Comparison of ENCODE assay signal across 7 cellular contexts in the genomic region with DNA sequence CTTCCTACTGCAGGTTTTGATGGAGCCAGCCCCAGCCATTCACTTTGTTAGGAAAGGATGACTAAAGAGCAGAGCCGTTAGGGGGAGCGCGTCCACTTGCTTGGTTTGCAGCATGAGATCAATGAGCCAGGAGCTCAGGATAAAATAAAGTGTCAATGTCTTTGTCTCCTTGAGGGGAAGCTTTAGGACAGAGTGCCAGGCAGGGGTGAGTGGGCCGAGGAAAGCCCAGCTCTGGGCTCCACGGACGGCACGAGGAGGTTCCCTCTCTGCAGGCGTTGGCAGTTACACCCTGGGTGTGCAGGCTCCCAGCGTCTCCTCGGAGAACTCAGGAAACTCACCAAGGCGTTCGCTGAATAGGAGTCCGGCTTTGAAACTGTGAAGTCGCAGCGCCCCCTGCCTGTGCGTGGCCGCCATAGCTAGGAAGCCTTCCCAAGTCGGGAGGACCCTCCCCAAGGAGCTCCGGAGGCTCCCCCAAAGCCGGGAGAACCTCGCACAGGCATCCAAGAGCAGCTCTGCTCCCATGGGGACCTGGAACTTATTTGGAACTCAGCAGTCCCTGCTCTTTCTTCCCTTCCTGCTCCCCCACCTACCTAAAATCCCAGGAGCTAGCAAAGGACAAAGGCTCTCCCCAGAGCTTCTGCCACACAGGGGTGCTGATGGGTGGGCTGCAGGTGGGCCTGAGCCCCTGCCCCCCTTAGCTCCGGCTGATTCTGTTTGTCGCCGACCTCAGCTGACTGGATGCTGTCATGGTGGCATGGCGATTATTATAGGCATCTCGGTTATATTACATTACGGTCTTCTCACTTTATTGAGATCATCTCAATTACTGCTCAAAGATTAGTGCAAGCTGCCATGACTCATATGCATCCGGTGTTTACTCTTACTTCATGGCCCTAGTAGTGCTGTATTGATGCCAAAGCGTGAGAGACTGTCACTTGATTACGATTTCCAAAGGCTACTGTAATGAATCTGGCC. TPM values are rescaled to one million over a fixed set of nuclear protein-coding genes. Genes with fewer than 3 reads are reported as not detected.
DNase-seq lines count a peak whose midpoint lies in the region; ATAC-seq, FAIRE-seq and TF ChIP-seq lines count a peak whose summit lies in the region.

No MANE protein-coding gene starts in this region.

- DNase-seq in GM13976 (ENCODE audit: low spot score): peak; percentile 86
- peak; percentile 59 for DNase-seq in NCI-H1105 (lab: John Stamatoyannopoulos, UW)
- peak; percentile 77 for DNase-seq in amniotic epithelial cell (ENCODE audit: low read depth)
- DNase-seq in left ventricle myocardium inferior: peak; percentile 76
- peak; percentile 69 to 81 for DNase-seq in psoas muscle
- peak; percentile 79 for DNase-seq in urothelium cell line (ENCODE audit: low spot score)

- H3F3A ChIP-seq in SU-DHL-6 (ENCODE audit: insufficient read depth): no peaks in the 10 kb centered on the region

- H3K79me2 ChIP-seq in SU-DHL-6 (ENCODE audit: insufficient read depth, low read length): no peaks in the 10 kb centered on the region

- peak overlapping the region; percentile 67 for H2AFZ ChIP-seq in SU-DHL-6 (ENCODE audit: low read depth, low read length, severe bottlenecking)

- H3K4me2 ChIP-seq in SU-DHL-6 (ENCODE audit: low read depth, low read length, poor library complexity, severe bottlenecking): peak overlapping the region; percentile 45

- intact Hi-C loops in left ventricle myocardium inferior (cut with micrococcal nuclease): loop anchor here (5.0 kb wide), 2 partner anchors 294 to 454 kb away; no protein-coding TSS in a partner anchor
- intact Hi-C loops in psoas muscle (cut with DNase I): loop anchor here (2.0 to 10.0 kb wide), 5 partner anchors 294 to 842 kb away; no protein-coding TSS in a partner anchor

- TF ChIP-seq CTCF in GM13976 (IDR thresholded peaks at IDR 0.05; ENCODE audit: borderline replicate concordance, control extremely low read depth, extremely low read depth, insufficient read depth, missing control alignments): peak; percentile 93
- TF ChIP-seq CTCF in SU-DHL-6 (IDR thresholded peaks at IDR 0.05; ENCODE audit: insufficient read depth, low read length, poor library complexity, severe bottlenecking): peak; percentile 84
- no peak for TF ChIP-seq CTCF in left ventricle myocardium inferior (IDR thresholded peaks at IDR 0.05; ENCODE audit: borderline replicate concordance)
- TF ChIP-seq CTCF in psoas muscle (IDR thresholded peaks at IDR 0.05): peak; percentile 93

- no peaks in the 10 kb centered on the region for H3K9me2 ChIP-seq in SU-DHL-6 (replicated peaks; ENCODE audit: insufficient read depth, low read length)

- H3K27ac ChIP-seq in SU-DHL-6 (ENCODE audit: low read depth, low read length): no peak overlapping the region
- no peak overlapping the region for H3K27ac ChIP-seq in left ventricle myocardium inferior (replicated peaks)
- H3K27ac ChIP-seq in psoas muscle: no peak overlapping the region

- in situ Hi-C loops in GM13976 (cut with MboI; ENCODE audit: low sequenced_read_pairs, unreplicated experiment): loop anchor here (5.0 to 10.0 kb wide), 2 partner anchors 156 to 452 kb away; no protein-coding TSS in a partner anchor

- FAIRE-seq in urothelium cell line (lab: Jason Lieb, UNC): no peak

- H3K4me1 ChIP-seq in left ventricle myocardium inferior (peaks cover 17% of the 10 kb centered on the region), psoas muscle (peaks cover 5% of the 10 kb centered on the region)

- ATAC-seq in psoas muscle: peak; percentile 86 to 96 (median 92)

- no peaks in the 10 kb centered on the region for H4K20me1 ChIP-seq in SU-DHL-6 (ENCODE audit: low read depth, low read length)

- H3K4me3 ChIP-seq in SU-DHL-6 (ENCODE audit: insufficient read depth, low read length, poor library complexity, severe bottlenecking) (no peak overlapping the region), left ventricle myocardium inferior (peak overlapping the region; percentile 48), psoas muscle (peak overlapping the region; percentile 23)

- no peak overlapping the region for H3K9ac ChIP-seq in SU-DHL-6 (ENCODE audit: low read length)

- H3K36me3 ChIP-seq in SU-DHL-6 (ENCODE audit: low read length): no peaks in the 10 kb centered on the region
- no peaks in the 10 kb centered on the region for H3K36me3 ChIP-seq in left ventricle myocardium inferior
- no peaks in the 10 kb centered on the region for H3K36me3 ChIP-seq in psoas muscle (ENCODE audit: insufficient read depth in 1 of 2, low read depth in 1 of 2)

- H3K9me3 ChIP-seq in SU-DHL-6 (ENCODE audit: insufficient read depth, low read length) (no peaks in the 10 kb centered on the region), left ventricle myocardium inferior (replicated peaks) (no peaks in the 10 kb centered on the region), psoas muscle (no peaks in the 10 kb centered on the region)

- H3K27me3 ChIP-seq in SU-DHL-6 (ENCODE audit: low read length) (no peaks in the 10 kb centered on the region), left ventricle myocardium inferior (ENCODE audit: low read depth) (peaks cover 96% of the 10 kb centered on the region), psoas muscle (ENCODE audit: insufficient read depth in 3 of 3, low read length in 2 of 3) (peaks cover 1 to 42% (median 5%) of the 10 kb centered on the region in 3 donors)

- WGBS in psoas muscle, 3 donors: 8 to 10% (median 9%) methylated on average over 28 to 30 of the region's 30 CpGs

RNA-seq across cellular contexts. Expression of gene GSX1, which starts 34.4 kb away (rescaled TPM):
- not detected for total RNA-seq in left ventricle myocardium inferior
- total RNA-seq in psoas muscle: not detected
- polyA plus RNA-seq in psoas muscle: not detected
